In genomic region chr14:20557212-20557542, GRCh38 we compare ENCODE assay signal across 20 cellular contexts. TPM values are rescaled to one million over a fixed set of nuclear protein-coding genes. Genes with fewer than 3 reads are reported as not detected.
DNase-seq lines count a peak whose midpoint lies in the region; ATAC-seq, FAIRE-seq and TF ChIP-seq lines count a peak whose summit lies in the region.
"Had no signal": no experiment of that assay in that cellular context is flagged by ENCODE, and none has a peak within 500 bp of the region (broad histone marks: within the 10 kb centered on the region; RNA-seq: fewer than 3 reads in every experiment).

No MANE protein-coding gene starts in this region.

- H3K9me3 ChIP-seq in OCI-LY3 (ENCODE audit: insufficient read depth, low read length) (no peaks in the 10 kb centered on the region), H1 (ENCODE audit: insufficient read depth in 2 of 2, low read depth in 1 of 2, low read length in 1 of 2) (no peaks in the 10 kb centered on the region), smooth muscle cell (replicated peaks; ENCODE audit: low read depth) (no peaks in the 10 kb centered on the region), Caco-2 (no peaks in the 10 kb centered on the region)
- H3K9me3 ChIP-seq: BLaER1 treated with 17β-estradiol and CSF1 and Interleukin-3, amounts not matched to agents 10 nM and 100 nM had no signal

- no peaks in the 10 kb centered on the region for H3K27me3 ChIP-seq in GM23338 (ENCODE audit: insufficient read depth)
- H3K27me3 ChIP-seq in OCI-LY3 (ENCODE audit: low read depth, low read length), result no peaks in the 10 kb centered on the region
- no peaks in the 10 kb centered on the region for H3K27me3 ChIP-seq in H1 (replicated peaks in 1 of 4; ENCODE audit: control insufficient read depth in 3 of 4, extremely low read depth in 1 of 4, insufficient read depth in 3 of 4, low read length in 3 of 4)
- H3K27me3 ChIP-seq in smooth muscle cell (ENCODE audit: low read depth), result no peaks in the 10 kb centered on the region
- H3K27me3 ChIP-seq in Caco-2 (replicated peaks; ENCODE audit: control insufficient read depth, insufficient read depth, low read length), result no peaks in the 10 kb centered on the region; the same call in 1 of the 2 replicates
- H3K27me3 ChIP-seq: BLaER1 treated with 17β-estradiol and CSF1 and Interleukin-3, amounts not matched to agents 10 nM and 100 nM had no signal

- TF ChIP-seq CTCF in GM23338 (conservative IDR thresholded peaks at IDR 0.05; ENCODE audit: low read depth in 2 of 2) (no peak), OCI-LY3 (IDR thresholded peaks at IDR 0.05; ENCODE audit: low read depth, low read length) (no peak), H1 (IDR thresholded peaks at IDR 0.05; ENCODE audit: control extremely low read depth in 1 of 3, insufficient read depth in 1 of 3, low read depth in 1 of 3, low read length in 3 of 3) (no peak), smooth muscle cell (IDR thresholded peaks at IDR 0.05; ENCODE audit: borderline replicate concordance, insufficient read depth, poor library complexity, severe bottlenecking) (no peak), Caco-2 (IDR thresholded peaks at IDR 0.05; ENCODE audit: insufficient read depth in 1 of 2, low read depth in 1 of 2, low read length in 1 of 2, severe bottlenecking in 1 of 2, unreplicated experiment in 1 of 2) (no peak)

- no peak overlapping the region for H3K4ac ChIP-seq in H1 (replicated peaks; ENCODE audit: insufficient read length, low read depth, low read length)

- H3K23ac ChIP-seq in H1 (ENCODE audit: insufficient read length), result no peak overlapping the region

- no peak overlapping the region for H4K91ac ChIP-seq in H1 (replicated peaks; ENCODE audit: insufficient read length, low read length)

- H3F3A ChIP-seq in GM23338 (replicated peaks; ENCODE audit: low read depth) (peaks cover 13% of the 10 kb centered on the region), smooth muscle cell (ENCODE audit: low read depth) (no peaks in the 10 kb centered on the region)

- H3K27me3 Mint-ChIP-seq in GM23338 (ENCODE audit: insufficient read depth, low read depth, poor library complexity) (no peaks in the 10 kb centered on the region), Caco-2 (ENCODE audit: insufficient read depth, unreplicated experiment) (no peaks in the 10 kb centered on the region)

- H2BK120ac ChIP-seq in H1 (replicated peaks; ENCODE audit: low read depth, low read length), result no peak overlapping the region

- 0 out of 2 replicates have a peak overlapping the region, but pooled peaks have one; percentile 19 for H2BK12ac ChIP-seq in H1 (ENCODE audit: low read depth, low read length)

- no peak overlapping the region for H4K8ac ChIP-seq in H1 (ENCODE audit: extremely low read depth, insufficient read depth, low read length)

- H3K79me2 ChIP-seq in GM23338 (replicated peaks; ENCODE audit: insufficient read depth) (no peaks in the 10 kb centered on the region), OCI-LY3 (ENCODE audit: low read length) (no peaks in the 10 kb centered on the region), H1 (ENCODE audit: control insufficient read depth in 1 of 2, insufficient read depth in 2 of 2, low read length in 2 of 2) (no peaks in the 10 kb centered on the region), smooth muscle cell (ENCODE audit: low read depth) (no peaks in the 10 kb centered on the region)

- no peaks in the 10 kb centered on the region for H3K79me1 ChIP-seq in H1 (ENCODE audit: low read depth, low read length)

- no peak for TF ChIP-seq POLR2A in H1 (IDR thresholded peaks at IDR 0.05; ENCODE audit: control extremely low read depth in 1 of 2, low read depth in 2 of 2, low read length in 2 of 2)

- POLR2A ChIA-PET in H1 (lab: Charles Lee; ENCODE audit: partially characterized antibody) (no interaction called here), Caco-2 (lab: Charles Lee) (no interaction called here)

- no peak overlapping the region for H2BK15ac ChIP-seq in H1 (ENCODE audit: low read length)

- H3K18ac ChIP-seq in H1 (ENCODE audit: extremely low read depth, low read length), result no peak overlapping the region

- DNase-seq in GM23338 (ENCODE audit: low spot score) (no peak), H1 (ENCODE audit: low read depth in 1 of 2, low spot score in 2 of 2) (no peak), smooth muscle cell (lab: John Stamatoyannopoulos, UW; ENCODE audit: unreplicated experiment) (no peak), HPDE6-E6E7 (ENCODE audit: extremely low spot score) (no peak), Caco-2 (no peak)
- DNase-seq: ACHN; Calu3; CD4-positive, CD25-positive, alpha-beta regulatory T cell; DMS 273 treated with DMSO at 0.1 percent for 48 hours had no signal

- H3K27ac Mint-ChIP-seq in GM23338, result peak overlapping the region; percentile 64; the same call in 1 of the 2 replicates
- H3K27ac Mint-ChIP-seq in Caco-2 (ENCODE audit: unreplicated experiment), result no peak overlapping the region
- H3K27ac Mint-ChIP-seq: CD4-positive, CD25-positive, alpha-beta regulatory T cell; IgD-negative memory B cell had no signal

- no peaks in the 10 kb centered on the region for H3K36me3 ChIP-seq in GM23338 (ENCODE audit: insufficient read depth)
- H3K36me3 ChIP-seq in OCI-LY3 (replicated peaks; ENCODE audit: low read depth, low read length), result no peaks in the 10 kb centered on the region
- no peaks in the 10 kb centered on the region for H3K36me3 ChIP-seq in H1 (ENCODE audit: control insufficient read depth in 2 of 4, insufficient read depth in 4 of 4, low read length in 3 of 4)
- no peaks in the 10 kb centered on the region for H3K36me3 ChIP-seq in smooth muscle cell (ENCODE audit: low read depth)
- no peaks in the 10 kb centered on the region for H3K36me3 ChIP-seq in Caco-2 (ENCODE audit: control insufficient read depth, insufficient read depth, low read length)
- H3K36me3 ChIP-seq: BLaER1 treated with 17β-estradiol and CSF1 and Interleukin-3, amounts not matched to agents 10 nM and 100 nM had no signal

- H3K56ac ChIP-seq in H1 (replicated peaks; ENCODE audit: insufficient read length, low read depth, low read length), result no peak overlapping the region

- TF ChIP-seq RAD21 in H1 (IDR thresholded peaks at IDR 0.05 in 1 of 2, conservative IDR thresholded peaks at IDR 0.05 in 1 of 2; ENCODE audit: low read depth in 2 of 2, low read length in 2 of 2), result no peak

- H3K27ac ChIP-seq in GM23338 (ENCODE audit: low read depth) (no peak overlapping the region), OCI-LY3 (ENCODE audit: low read length) (no peak overlapping the region), H1 (ENCODE audit: low read depth, low read length) (no peak overlapping the region), smooth muscle cell (ENCODE audit: low read depth) (no peak overlapping the region)
- H3K27ac ChIP-seq: BLaER1 treated with 17β-estradiol and CSF1 and Interleukin-3, amounts not matched to agents 10 nM and 100 nM; KMS-11 had no signal

- H3K4me1 ChIP-seq in GM23338 (ENCODE audit: insufficient read depth) (peaks cover 44% of the 10 kb centered on the region), OCI-LY3 (ENCODE audit: low read length) (no peaks in the 10 kb centered on the region), H1 (replicated peaks in 1 of 4; ENCODE audit: control insufficient read depth in 3 of 4, insufficient read depth in 4 of 4, low read length in 3 of 4) (peaks cover 2 to 10% (median 5%) of the 10 kb centered on the region in 4 experiments; a peak in 5 of 7 replicates), smooth muscle cell (ENCODE audit: low read depth) (peaks cover 14% of the 10 kb centered on the region), Caco-2 (peaks cover 5% of the 10 kb centered on the region)
- H3K4me1 ChIP-seq: BLaER1 treated with 17β-estradiol and CSF1 and Interleukin-3, amounts not matched to agents 10 nM and 100 nM had no signal

- H3K9me3 Mint-ChIP-seq in GM23338 (no peaks in the 10 kb centered on the region), Caco-2 (ENCODE audit: unreplicated experiment) (no peaks in the 10 kb centered on the region)

- H2AK5ac ChIP-seq in H1 (ENCODE audit: low read depth, low read length), result no peak overlapping the region

- no peaks in the 10 kb centered on the region; the same call in 1 of the 2 replicates for H3K23me2 ChIP-seq in H1 (ENCODE audit: low read depth, low read length)

- H4K20me1 ChIP-seq in GM23338 (replicated peaks; ENCODE audit: insufficient read depth) (no peaks in the 10 kb centered on the region), OCI-LY3 (ENCODE audit: insufficient read depth, low read length) (no peaks in the 10 kb centered on the region), H1 (replicated peaks in 1 of 2; ENCODE audit: control insufficient read depth in 1 of 2, insufficient read depth in 2 of 2, low read length in 2 of 2) (no peaks in the 10 kb centered on the region), smooth muscle cell (ENCODE audit: low read depth) (no peaks in the 10 kb centered on the region)
- H4K20me1 ChIP-seq: BLaER1 treated with 17β-estradiol and CSF1 and Interleukin-3, amounts not matched to agents 10 nM and 100 nM had no signal

- FAIRE-seq in H1 (lab: Jason Lieb, UNC), result no peak
- FAIRE-seq: GM18507 had no signal

- ATAC-seq in GM23338 (no peak), GM21723 (IDR thresholded peaks at IDR 0.05; ENCODE audit: unreplicated experiment) (no peak)
- ATAC-seq: HCT116 had no signal

- TF ChIP-seq EP300 in H1 (IDR thresholded peaks at IDR 0.05; ENCODE audit: borderline replicate concordance in 1 of 2, low read depth in 2 of 2, low read length in 2 of 2), result no peak

- H2BK5ac ChIP-seq in H1 (ENCODE audit: low read depth, low read length), result peak overlapping the region; percentile 48; the same call in 1 of the 2 replicates

- H3K4me1 Mint-ChIP-seq in GM23338, result peaks cover 37% of the 10 kb centered on the region
- peaks cover 15% of the 10 kb centered on the region for H3K4me1 Mint-ChIP-seq in Caco-2 (ENCODE audit: low read depth, unreplicated experiment)
- H3K4me1 Mint-ChIP-seq: CD4-positive, CD25-positive, alpha-beta regulatory T cell; IgD-negative memory B cell had no signal

- intact Hi-C loops in Caco-2 (cut with micrococcal nuclease; ENCODE audit: unreplicated experiment), result no loop called here

- H4K5ac ChIP-seq in H1 (ENCODE audit: insufficient read length, low read depth, low read length), result no peak overlapping the region

- H3K36me3 Mint-ChIP-seq in GM23338 (ENCODE audit: low read depth) (no peaks in the 10 kb centered on the region), Caco-2 (ENCODE audit: insufficient read depth, unreplicated experiment) (no peaks in the 10 kb centered on the region)
- H3K36me3 Mint-ChIP-seq: CD4-positive, CD25-positive, alpha-beta regulatory T cell; IgD-negative memory B cell had no signal

- H3K9ac ChIP-seq in OCI-LY3 (ENCODE audit: low read length) (no peak overlapping the region), H1 (replicated peaks in 1 of 4; ENCODE audit: extremely low read depth in 1 of 4, low read depth in 3 of 4, low read length in 3 of 4) (no peak overlapping the region), smooth muscle cell (ENCODE audit: low read depth) (no peak overlapping the region)
- H3K9ac ChIP-seq: BLaER1 treated with 17β-estradiol and CSF1 and Interleukin-3, amounts not matched to agents 10 nM and 100 nM; KMS-11 had no signal

- CTCF ChIA-PET in H1 (lab: Charles Lee; ENCODE audit: partially characterized antibody) (interaction anchor here (1.3 kb wide), 1 partner anchor 35 kb away, joined by 3 read pairs; no protein-coding TSS in a partner anchor), Caco-2 (lab: Charles Lee) (no interaction called here)

- 90% methylated on average over 2 of the region's 2 CpGs; no CpG with 5 or more reads in 1 of the 2 experiments for WGBS in H1 (ENCODE audit: extremely low coverage in 1 of 2, insufficient coverage in 1 of 2, insufficient read length in 1 of 2, insufficient replicate concordance in 2 of 2, low coverage in 1 of 2, low lambda C conversion rate in 2 of 2, missing lambda C conversion rate in 1 of 2), 2 experiments
- WGBS in smooth muscle cell (ENCODE audit: low lambda C conversion rate), result 65% methylated on average over 2 of the region's 2 CpGs

- no TSS peak for BruUV-seq in Caco-2 (replicated peaks; lab: Mats Ljungman, UMichigan)

- H3K14ac ChIP-seq in H1 (ENCODE audit: insufficient read length), result no peak overlapping the region

- H3K4me3 ChIP-seq in GM23338 (no peak overlapping the region), OCI-LY3 (ENCODE audit: low read length) (no peak overlapping the region), H1 (ENCODE audit: extremely low read depth in 1 of 4, insufficient read depth in 2 of 4, low read depth in 3 of 4, low read length in 4 of 4) (no peak overlapping the region), smooth muscle cell (no peak overlapping the region), Caco-2 (ENCODE audit: low read depth, low read length) (no peak overlapping the region)
- H3K4me3 ChIP-seq: BLaER1 treated with 17β-estradiol and CSF1 and Interleukin-3, amounts not matched to agents 10 nM and 100 nM had no signal

- no peak overlapping the region; the same call in 2 of the 3 replicates for H3K4me3 Mint-ChIP-seq in GM23338
- no peak overlapping the region for H3K4me3 Mint-ChIP-seq in Caco-2 (ENCODE audit: unreplicated experiment)
- H3K4me3 Mint-ChIP-seq: CD4-positive, CD25-positive, alpha-beta regulatory T cell; IgD-negative memory B cell had no signal

- no peak overlapping the region; the same call in 1 of the 2 replicates for H2BK20ac ChIP-seq in H1 (ENCODE audit: low read length)

- peak overlapping the region; percentile 25; the same call in 1 of the 2 replicates for H3K4me2 ChIP-seq in GM23338
- no peak overlapping the region for H3K4me2 ChIP-seq in OCI-LY3 (ENCODE audit: low read length)
- no peak overlapping the region for H3K4me2 ChIP-seq in H1 (ENCODE audit: insufficient read depth in 1 of 2, low read depth in 2 of 2, low read length in 2 of 2)
- no peak overlapping the region for H3K4me2 ChIP-seq in smooth muscle cell
- H3K4me2 ChIP-seq: BLaER1 treated with 17β-estradiol and CSF1 and Interleukin-3, amounts not matched to agents 10 nM and 100 nM; KMS-11 had no signal

- 0 out of 2 replicates have a peak, but pooled peaks cover 4% of the 10 kb centered on the region for H3K9me2 ChIP-seq in GM23338 (ENCODE audit: insufficient read depth)

- H2AFZ ChIP-seq in GM23338 (peak overlapping the region; percentile 20; the same call in 1 of the 2 replicates), OCI-LY3 (ENCODE audit: low read depth, low read length) (0 out of 2 replicates have a peak overlapping the region, but pooled peaks have one; percentile 11), H1 (ENCODE audit: low read length) (no peak overlapping the region), smooth muscle cell (ENCODE audit: low read depth) (peak overlapping the region; percentile 66)

RNA-seq across cellular contexts. Expression of gene RNASE9, which starts 3.7 kb away (rescaled TPM):
- total RNA-seq in GM23338 (2014; rRNA removed; shearing (Covaris generic)), result 0.24 and 0.74 TPM in 2 replicates
- not detected in 2 replicates for polyA plus RNA-seq in GM23338 (2016; fragmentation: Nextera tagmentation; extraction: Ambion mirVana)
- total RNA-seq in H1 (2021; fragmentation: NEBNext Ultra II Directional; extraction: Animal tissue kit (Norgen Biotek cat#: 25700)), result not detected in 2 replicates
- polyA plus RNA-seq in H1 (2011; rRNA removed), result 0.06 TPM in 2 replicates
- 0.12 TPM for polyA plus RNA-seq in H1 (2011; cell fraction: cytosol; rRNA removed)
- 0.13 TPM for polyA plus RNA-seq in H1 (2011; cell fraction: nucleus; rRNA removed)
- not detected in 4 replicates for polyA plus RNA-seq in H1 (2012, experiment 1 of 2)
- polyA plus RNA-seq in H1 (2012, experiment 2 of 2), result not detected
- 0.14 TPM for polyA plus RNA-seq in H1 (2013, experiment 1 of 2)
- polyA plus RNA-seq in H1 (2013, experiment 2 of 2), result 0.17 TPM
- polyA minus RNA-seq in H1 (2011; rRNA and poly(A)+ RNA removed), result 0.22 TPM in 1 of 2 replicates, not detected in the other
- polyA minus RNA-seq in H1 (2011; cell fraction: cytosol; rRNA and poly(A)+ RNA removed), result not detected
- polyA minus RNA-seq in H1 (2011; cell fraction: nucleus; rRNA and poly(A)+ RNA removed), result 0.60 TPM
- total RNA-seq in smooth muscle cell, result not detected in 2 replicates
- not detected in 2 replicates for polyA plus RNA-seq in smooth muscle cell
- total RNA-seq in Caco-2 (2022), result not detected in 2 replicates
- total RNA-seq: A172; Calu3; CD4-positive, CD25-positive, alpha-beta regulatory T cell; Daoy; H4; HT1080 had no signal
- polyA plus RNA-seq: CD4-positive, CD25-positive, alpha-beta regulatory T cell; IgD-negative memory B cell had no signal

RNA-seq across cellular contexts. Expression of gene RNASE11, which starts 30.6 kb away (rescaled TPM):
- total RNA-seq in GM23338 (2014; rRNA removed; shearing (Covaris generic)), result not detected in 2 replicates
- polyA plus RNA-seq in GM23338 (2016; fragmentation: Nextera tagmentation; extraction: Ambion mirVana) (not detected in 2 replicates), H1 (2011; rRNA removed) (not detected in 2 replicates), smooth muscle cell (not detected in 2 replicates)
- total RNA-seq in H1 (2021; fragmentation: NEBNext Ultra II Directional; extraction: Animal tissue kit (Norgen Biotek cat#: 25700)), result not detected in 2 replicates
- not detected for polyA plus RNA-seq in H1 (2011; cell fraction: cytosol; rRNA removed)
- not detected for polyA plus RNA-seq in H1 (2011; cell fraction: nucleus; rRNA removed)
- polyA plus RNA-seq in H1 (2012, experiment 1 of 2), result not detected in 4 replicates
- polyA plus RNA-seq in H1 (2012, experiment 2 of 2), result not detected
- polyA plus RNA-seq in H1 (2013, experiment 1 of 2), result 0.06 TPM
- polyA plus RNA-seq in H1 (2013, experiment 2 of 2), result 0.09 TPM
- not detected in 2 replicates for polyA minus RNA-seq in H1 (2011; rRNA and poly(A)+ RNA removed)
- not detected for polyA minus RNA-seq in H1 (2011; cell fraction: cytosol; rRNA and poly(A)+ RNA removed)
- not detected for polyA minus RNA-seq in H1 (2011; cell fraction: nucleus; rRNA and poly(A)+ RNA removed)
- total RNA-seq in smooth muscle cell (not detected in 2 replicates), Caco-2 (2022) (not detected in 2 replicates)
- total RNA-seq: A172; Calu3; CD4-positive, CD25-positive, alpha-beta regulatory T cell; H4; HT1080 had no signal
- polyA plus RNA-seq: CD4-positive, CD25-positive, alpha-beta regulatory T cell; IgD-negative memory B cell had no signal

RNA-seq across cellular contexts. Expression of gene RNASE12, which starts 34.0 kb away (rescaled TPM):
- total RNA-seq in GM23338 (2014; rRNA removed; shearing (Covaris generic)), result not detected in 2 replicates
- polyA plus RNA-seq in GM23338 (2016; fragmentation: Nextera tagmentation; extraction: Ambion mirVana) (not detected in 2 replicates), H1 (2011; rRNA removed) (not detected in 2 replicates), smooth muscle cell (not detected in 2 replicates)
- total RNA-seq in H1 (2021; fragmentation: NEBNext Ultra II Directional; extraction: Animal tissue kit (Norgen Biotek cat#: 25700)), result not detected in 2 replicates
- not detected for polyA plus RNA-seq in H1 (2011; cell fraction: cytosol; rRNA removed)
- polyA plus RNA-seq in H1 (2011; cell fraction: nucleus; rRNA removed), result not detected
- polyA plus RNA-seq in H1 (2012, experiment 1 of 2), result not detected in 4 replicates
- not detected for polyA plus RNA-seq in H1 (2012, experiment 2 of 2)
- not detected for polyA plus RNA-seq in H1 (2013, experiment 1 of 2)
- not detected for polyA plus RNA-seq in H1 (2013, experiment 2 of 2)
- polyA minus RNA-seq in H1 (2011; rRNA and poly(A)+ RNA removed), result not detected in 2 replicates
- polyA minus RNA-seq in H1 (2011; cell fraction: cytosol; rRNA and poly(A)+ RNA removed), result not detected
- polyA minus RNA-seq in H1 (2011; cell fraction: nucleus; rRNA and poly(A)+ RNA removed), result not detected
- total RNA-seq in smooth muscle cell (not detected in 2 replicates), Caco-2 (2022) (not detected in 2 replicates)
- total RNA-seq: A172; Calu3; CD4-positive, CD25-positive, alpha-beta regulatory T cell; Daoy; H4; HT1080 had no signal
- polyA plus RNA-seq: CD4-positive, CD25-positive, alpha-beta regulatory T cell; IgD-negative memory B cell had no signal

RNA-seq across cellular contexts. Expression of gene RNASE10, which starts 51.8 kb away (rescaled TPM):
- total RNA-seq in GM23338 (2014; rRNA removed; shearing (Covaris generic)), result not detected in 2 replicates
- polyA plus RNA-seq in GM23338 (2016; fragmentation: Nextera tagmentation; extraction: Ambion mirVana) (0.65 and 0.82 TPM in 2 replicates), H1 (2011; rRNA removed) (not detected in 2 replicates), smooth muscle cell (0.26 and 0.40 TPM in 2 replicates)
- 0.67 TPM in 1 of 2 replicates, not detected in the other for total RNA-seq in H1 (2021; fragmentation: NEBNext Ultra II Directional; extraction: Animal tissue kit (Norgen Biotek cat#: 25700))
- not detected for polyA plus RNA-seq in H1 (2011; cell fraction: cytosol; rRNA removed)
- not detected for polyA plus RNA-seq in H1 (2011; cell fraction: nucleus; rRNA removed)
- 0.19 to 0.36 TPM (median 0.30 TPM) in 3 of 4 replicates, not detected in the other for polyA plus RNA-seq in H1 (2012, experiment 1 of 2)
- polyA plus RNA-seq in H1 (2012, experiment 2 of 2), result not detected
- polyA plus RNA-seq in H1 (2013, experiment 1 of 2), result 0.24 TPM
- 0.22 TPM for polyA plus RNA-seq in H1 (2013, experiment 2 of 2)
- polyA minus RNA-seq in H1 (2011; rRNA and poly(A)+ RNA removed), result not detected in 2 replicates
- not detected for polyA minus RNA-seq in H1 (2011; cell fraction: cytosol; rRNA and poly(A)+ RNA removed)
- polyA minus RNA-seq in H1 (2011; cell fraction: nucleus; rRNA and poly(A)+ RNA removed), result not detected
- total RNA-seq in smooth muscle cell (not detected in 2 replicates), Caco-2 (2022) (0.28 TPM in 1 of 2 replicates, not detected in the other)
- total RNA-seq: A172; CD4-positive, CD25-positive, alpha-beta regulatory T cell; Daoy; H4; HT1080 had no signal
